Comparison of ENCODE assay signal across 1 cellular context in the genomic region with DNA sequence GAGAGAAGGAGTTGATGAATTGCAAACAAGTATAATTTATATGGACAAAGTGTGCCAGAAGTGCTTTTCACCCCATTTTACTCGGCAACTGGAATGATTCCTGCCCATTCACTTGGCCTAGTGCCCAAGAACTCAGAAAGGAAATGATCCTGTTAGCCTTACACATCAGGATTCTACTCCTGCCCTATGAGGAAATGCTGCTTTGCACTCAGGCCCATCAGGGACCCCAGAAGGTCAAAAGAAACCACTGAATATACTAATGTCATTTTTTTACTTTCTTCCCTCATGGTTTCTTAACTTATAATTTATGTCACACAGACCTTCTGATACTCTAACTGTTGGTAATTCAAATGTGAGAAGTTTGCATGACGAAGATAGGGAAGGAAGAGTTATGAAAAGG.
TF ChIP-seq lines count a peak whose summit lies in the region.

No MANE protein-coding gene starts in this region.

TF ChIP-seq in GM23338, 12 proteins besides CTCF, POLR2A, EP300 and RAD21 (continued from another document):
- TF ChIP-seq, protein P1, sequence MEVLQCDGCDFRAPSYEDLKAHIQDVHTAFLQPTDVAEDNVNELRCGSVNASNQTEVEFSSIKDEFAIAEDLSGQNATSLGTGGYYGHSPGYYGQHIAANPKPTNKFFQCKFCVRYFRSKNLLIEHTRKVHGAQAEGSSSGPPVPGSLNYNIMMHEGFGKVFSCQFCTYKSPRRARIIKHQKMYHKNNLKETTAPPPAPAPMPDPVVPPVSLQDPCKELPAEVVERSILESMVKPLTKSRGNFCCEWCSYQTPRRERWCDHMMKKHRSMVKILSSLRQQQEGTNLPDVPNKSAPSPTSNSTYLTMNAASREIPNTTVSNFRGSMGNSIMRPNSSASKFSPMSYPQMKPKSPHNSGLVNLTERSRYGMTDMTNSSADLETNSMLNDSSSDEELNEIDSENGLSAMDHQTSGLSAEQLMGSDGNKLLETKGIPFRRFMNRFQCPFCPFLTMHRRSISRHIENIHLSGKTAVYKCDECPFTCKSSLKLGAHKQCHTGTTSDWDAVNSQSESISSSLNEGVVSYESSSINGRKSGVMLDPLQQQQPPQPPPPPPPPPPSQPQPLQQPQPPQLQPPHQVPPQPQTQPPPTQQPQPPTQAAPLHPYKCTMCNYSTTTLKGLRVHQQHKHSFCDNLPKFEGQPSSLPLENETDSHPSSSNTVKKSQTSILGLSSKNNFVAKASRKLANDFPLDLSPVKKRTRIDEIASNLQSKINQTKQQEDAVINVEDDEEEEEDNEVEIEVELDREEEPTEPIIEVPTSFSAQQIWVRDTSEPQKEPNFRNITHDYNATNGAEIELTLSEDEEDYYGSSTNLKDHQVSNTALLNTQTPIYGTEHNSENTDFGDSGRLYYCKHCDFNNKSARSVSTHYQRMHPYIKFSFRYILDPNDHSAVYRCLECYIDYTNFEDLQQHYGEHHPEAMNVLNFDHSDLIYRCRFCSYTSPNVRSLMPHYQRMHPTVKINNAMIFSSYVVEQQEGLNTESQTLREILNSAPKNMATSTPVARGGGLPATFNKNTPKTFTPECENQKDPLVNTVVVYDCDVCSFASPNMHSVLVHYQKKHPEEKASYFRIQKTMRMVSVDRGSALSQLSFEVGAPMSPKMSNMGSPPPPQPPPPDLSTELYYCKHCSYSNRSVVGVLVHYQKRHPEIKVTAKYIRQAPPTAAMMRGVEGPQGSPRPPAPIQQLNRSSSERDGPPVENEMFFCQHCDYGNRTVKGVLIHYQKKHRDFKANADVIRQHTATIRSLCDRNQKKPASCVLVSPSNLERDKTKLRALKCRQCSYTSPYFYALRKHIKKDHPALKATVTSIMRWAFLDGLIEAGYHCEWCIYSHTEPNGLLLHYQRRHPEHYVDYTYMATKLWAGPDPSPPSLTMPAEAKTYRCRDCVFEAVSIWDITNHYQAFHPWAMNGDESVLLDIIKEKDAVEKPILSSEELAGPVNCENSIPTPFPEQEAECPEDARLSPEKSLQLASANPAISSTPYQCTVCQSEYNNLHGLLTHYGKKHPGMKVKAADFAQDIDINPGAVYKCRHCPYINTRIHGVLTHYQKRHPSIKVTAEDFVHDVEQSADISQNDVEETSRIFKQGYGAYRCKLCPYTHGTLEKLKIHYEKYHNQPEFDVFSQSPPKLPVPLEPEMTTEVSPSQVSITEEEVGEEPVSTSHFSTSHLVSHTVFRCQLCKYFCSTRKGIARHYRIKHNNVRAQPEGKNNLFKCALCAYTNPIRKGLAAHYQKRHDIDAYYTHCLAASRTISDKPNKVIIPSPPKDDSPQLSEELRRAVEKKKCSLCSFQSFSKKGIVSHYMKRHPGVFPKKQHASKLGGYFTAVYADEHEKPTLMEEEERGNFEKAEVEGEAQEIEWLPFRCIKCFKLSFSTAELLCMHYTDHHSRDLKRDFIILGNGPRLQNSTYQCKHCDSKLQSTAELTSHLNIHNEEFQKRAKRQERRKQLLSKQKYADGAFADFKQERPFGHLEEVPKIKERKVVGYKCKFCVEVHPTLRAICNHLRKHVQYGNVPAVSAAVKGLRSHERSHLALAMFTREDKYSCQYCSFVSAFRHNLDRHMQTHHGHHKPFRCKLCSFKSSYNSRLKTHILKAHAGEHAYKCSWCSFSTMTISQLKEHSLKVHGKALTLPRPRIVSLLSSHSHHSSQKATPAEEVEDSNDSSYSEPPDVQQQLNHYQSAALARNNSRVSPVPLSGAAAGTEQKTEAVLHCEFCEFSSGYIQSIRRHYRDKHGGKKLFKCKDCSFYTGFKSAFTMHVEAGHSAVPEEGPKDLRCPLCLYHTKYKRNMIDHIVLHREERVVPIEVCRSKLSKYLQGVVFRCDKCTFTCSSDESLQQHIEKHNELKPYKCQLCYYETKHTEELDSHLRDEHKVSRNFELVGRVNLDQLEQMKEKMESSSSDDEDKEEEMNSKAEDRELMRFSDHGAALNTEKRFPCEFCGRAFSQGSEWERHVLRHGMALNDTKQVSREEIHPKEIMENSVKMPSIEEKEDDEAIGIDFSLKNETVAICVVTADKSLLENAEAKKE (CRISPR knock-in tag; IDR thresholded peaks at IDR 0.05) = no peak
- TF ChIP-seq JUNB (IDR thresholded peaks at IDR 0.05; ENCODE audit: unreplicated experiment) = no peak
